ENCODE assay signal across 1 cellular context in genomic region chr3:128311441-128311844, GRCh38.
TF ChIP-seq lines count a peak whose summit lies in the region.

No MANE protein-coding gene starts in this region.

TF ChIP-seq in HepG2, 621 proteins besides CTCF, POLR2A, EP300 and RAD21 (continued from another document):
- TF ChIP-seq ARID4A (CRISPR knock-in tag; IDR thresholded peaks at IDR 0.05; ENCODE audit: borderline replicate concordance) (no peak), RFXAP (CRISPR knock-in tag; IDR thresholded peaks at IDR 0.05; ENCODE audit: borderline replicate concordance) (no peak), U2AF2 (IDR thresholded peaks at IDR 0.05; ENCODE audit: low read depth, low read length) (no peak), HMGA1 (CRISPR knock-in tag; conservative IDR thresholded peaks at IDR 0.05) (no peak), HNF4G (IDR thresholded peaks at IDR 0.05; ENCODE audit: borderline replicate concordance, low read depth, low read length) (no peak), HNF4G (CRISPR knock-in tag; IDR thresholded peaks at IDR 0.05; ENCODE audit: borderline replicate concordance, low read depth) (no peak), ZNF616 (CRISPR knock-in tag; IDR thresholded peaks at IDR 0.05; ENCODE audit: low read depth) (no peak)
